Comparison of ENCODE assay signal across 25 cellular contexts in genomic region chr3:120151796-120152195, GRCh38.
"Had no signal": no experiment of that assay in that cellular context is flagged by ENCODE, and none has a peak within 500 bp of the region (broad histone marks: within the 10 kb centered on the region; RNA-seq: fewer than 3 reads in every experiment).

No MANE protein-coding gene starts in this region.

- H3K27ac ChIP-seq: ascending aorta, body of pancreas had no signal

- H3K4me3 ChIP-seq: ascending aorta, body of pancreas had no signal

- ATAC-seq: activated CD8-positive, alpha-beta memory T cell treated with anti-CD3 and anti-CD28 coated beads, Interleukin-2, amount 10 ng/mL, durations not matched to agents 7 days and 5 days; activated naive CD4-positive, alpha-beta T cell treated with anti-CD3 and anti-CD28 coated beads, Interleukin-2, amount 50 U/mL, for 72 hours; activated naive CD8-positive, alpha-beta T cell treated with anti-CD3 and anti-CD28 coated beads, Interleukin-2, amount 50 U/mL, for 24 hours; body of pancreas; T-helper 17 cell; WTC11 had no signal

- H3K4me1 ChIP-seq: ascending aorta had no signal

- H3K36me3 ChIP-seq: ascending aorta had no signal

- H3K9me3 ChIP-seq: ascending aorta had no signal

- DNase-seq: activated CD4-positive, alpha-beta T cell treated with anti-CD3 and anti-CD28 coated beads, Interleukin-2, amount 10 ng/mL, durations not matched to agents 24 days and 14 days; activated CD4-positive, alpha-beta T cell treated with anti-CD3 and anti-CD28 coated beads, Interleukin-2, amount 50 U/mL, for 48 hours; activated CD4-positive, CD25-positive, alpha-beta regulatory T cell treated with anti-CD3 and anti-CD28 coated beads, Interleukin-2, amount 50 U/mL, for 72 hours; activated CD8-positive, alpha-beta memory T cell treated with anti-CD3 and anti-CD28 coated beads, Interleukin-2, amount 10 ng/mL, durations not matched to agents 7 days and 5 days; activated effector memory CD4-positive, alpha-beta T cell treated with Interleukin-2 at 50 U/mL for 16 hours; activated naive CD4-positive, alpha-beta T cell; activated naive CD8-positive, alpha-beta T cell treated with anti-CD3 and anti-CD28 coated beads, Interleukin-2, amount 50 U/mL, for 24 hours; activated T-cell treated with anti-CD3 and anti-CD28 coated beads, Interleukin-2, amount 50 U/mL, for 24 hours; amniotic stem cell; body of pancreas; KG1; NCI-H1105 treated with DMSO at 0.1 percent for 48 hours; NCI-H1436 treated with DMSO at 0.1 percent for 48 hours; NCI-H187; NCI-H2081; NCI-H510A treated with DMSO at 0.1 percent for 48 hours; NCI-H69; NK-92 treated with Interleukin-12 subunit alpha and Interleukin-12 subunit beta, amount 100 ng/mL, for 24 hours; OCI-M1; SIG-M5; T-helper 17 cell; T-helper 9 cell had no signal

- H3K27me3 ChIP-seq: ascending aorta, body of pancreas had no signal
